8 cellular contexts compared by ENCODE assay signal in the genomic region with DNA sequence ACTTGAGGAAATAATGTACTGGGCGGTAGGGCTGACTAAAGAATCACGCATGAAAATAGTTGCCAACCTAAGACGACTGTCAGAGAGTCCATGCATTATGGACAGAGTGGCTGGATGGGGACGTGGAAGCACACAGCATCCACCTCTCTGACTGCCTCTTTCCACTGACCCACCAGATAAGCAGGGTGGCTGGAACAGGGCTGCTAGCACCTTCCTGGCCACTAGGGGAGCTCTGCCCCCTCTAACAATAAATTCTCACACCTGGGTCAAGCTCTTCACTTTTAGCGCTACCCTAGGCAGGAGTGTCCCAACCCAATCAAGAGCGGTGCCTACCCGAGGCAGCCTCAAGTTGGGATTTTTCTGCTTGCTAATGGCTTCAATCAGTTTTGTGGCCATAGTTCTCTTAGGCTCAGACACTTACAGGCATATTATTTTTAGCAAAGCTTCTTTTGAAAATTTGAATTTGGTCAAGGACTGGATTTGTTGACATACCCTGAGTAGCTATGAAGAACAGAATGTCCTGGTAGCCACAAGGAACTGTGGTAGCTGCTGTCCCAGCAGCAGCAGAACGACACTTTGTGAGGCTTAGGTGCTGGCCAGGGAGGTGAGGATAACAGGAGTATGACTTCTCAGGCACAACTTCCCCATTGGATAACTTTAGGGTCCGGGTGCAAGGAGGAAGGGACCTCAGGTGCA. TPM values are rescaled to one million over a fixed set of nuclear protein-coding genes. Genes with fewer than 3 reads are reported as not detected.
A peak's percentile ranks its signal among the peaks of the same experiment; 100 is the strongest.
DNase-seq lines count a peak whose midpoint lies in the region; ATAC-seq and TF ChIP-seq lines count a peak whose summit lies in the region.

No MANE protein-coding gene starts in this region.

- no peak overlapping the region; the same call in 1 of the 2 replicates for H3K14ac ChIP-seq in IMR-90 (replicated peaks; ENCODE audit: low read depth, low read length)

- intact Hi-C loops in IMR-90 (cut with micrococcal nuclease) = no loop called here

- TF ChIP-seq RAD21 in IMR-90 (IDR thresholded peaks at IDR 0.05; ENCODE audit: low read length) = peak; percentile 52

- H3K4ac ChIP-seq in IMR-90 (ENCODE audit: low read depth, low read length) = no peak overlapping the region

- H3K23ac ChIP-seq in IMR-90 (ENCODE audit: low read depth, low read length) = peak overlapping the region; percentile 29; the same call in 1 of the 2 replicates

- H3K4me1 ChIP-seq in IMR-90 (ENCODE audit: control insufficient read depth, insufficient read depth, low read length) = peaks cover 7% of the 10 kb centered on the region; the same call in 1 of the 2 replicates

- no peak for TF ChIP-seq POLR2A in IMR-90 (IDR thresholded peaks at IDR 0.05; ENCODE audit: low read depth, low read length)

- in situ Hi-C loops in IMR-90 (cut with MboI; ENCODE audit: low sequenced_read_pairs) = no loop called here
- in situ Hi-C loops in astrocyte of the spinal cord (cut with HindIII; ENCODE audit: low sequenced_read_pairs) = no loop called here

- WGBS in IMR-90 (ENCODE audit: extremely low coverage in 2 of 2, insufficient read length in 1 of 2), 2 experiments = no CpG with 5 or more reads among the region's 9 CpGs

- H4K8ac ChIP-seq in IMR-90 (ENCODE audit: low read depth in 2 of 2, low read length in 2 of 2) = peak overlapping the region in 1 of 2 experiments; percentile 38; a peak in 1 of 4 replicates

- H3K9ac ChIP-seq in IMR-90 (ENCODE audit: low read depth, low read length) = no peak overlapping the region

- no peak overlapping the region for H2BK120ac ChIP-seq in IMR-90 (ENCODE audit: low read depth, low read length)

- peaks cover 22% of the 10 kb centered on the region for H4K20me1 ChIP-seq in IMR-90 (ENCODE audit: insufficient read depth, low read length)

- ATAC-seq in GM19035 (IDR thresholded peaks at IDR 0.05; ENCODE audit: unreplicated experiment) = peak; percentile 75
- ATAC-seq in IMR-90 (ENCODE audit: low read depth) = peak; percentile 60

- no peak overlapping the region for H2AFZ ChIP-seq in IMR-90 (replicated peaks; ENCODE audit: low read length, poor library complexity)

- H3K27ac ChIP-seq in IMR-90 (ENCODE audit: insufficient read depth, low read length) = no peak overlapping the region

- no peaks in the 10 kb centered on the region for H3K27me3 ChIP-seq in IMR-90 (ENCODE audit: control insufficient read depth, insufficient read depth, low read length)

- peaks cover 57% of the 10 kb centered on the region for H3K36me3 ChIP-seq in IMR-90 (ENCODE audit: control insufficient read depth, insufficient read depth, low read length)

- no peak overlapping the region for H2BK15ac ChIP-seq in IMR-90 (ENCODE audit: low read depth, low read length)

- no peak overlapping the region for H3K4me2 ChIP-seq in IMR-90 (ENCODE audit: low read depth, low read length)

- no peak overlapping the region for H2BK20ac ChIP-seq in IMR-90 (ENCODE audit: low read depth, low read length)

- H4K91ac ChIP-seq in IMR-90 (ENCODE audit: insufficient read depth, low read depth, low read length) = no peak overlapping the region

- H3K79me1 ChIP-seq in IMR-90 (ENCODE audit: low read depth in 1 of 2, low read length in 2 of 2) = peaks cover 11 to 50% of the 10 kb centered on the region in 2 experiments

- H3K9me3 ChIP-seq in IMR-90 (ENCODE audit: control insufficient read depth, insufficient read depth, low read length) = no peaks in the 10 kb centered on the region

- H3K56ac ChIP-seq in IMR-90 (ENCODE audit: extremely low read depth, insufficient read depth, low read length) = no peak overlapping the region

- TF ChIP-seq CTCF in IMR-90 (conservative IDR thresholded peaks at IDR 0.05; ENCODE audit: low read depth, low read length) (peak; percentile 71), astrocyte of the spinal cord (IDR thresholded peaks at IDR 0.05; ENCODE audit: low read depth, low read length) (peak; percentile 97)

- CTCF ChIA-PET in IMR-90 (lab: Yijun Ruan, JAX) = interaction anchor here (1.0 to 1.8 kb wide), 9 partner anchors 9 to 49 kb away, joined by 3 to 8 read pairs (median 3); a partner anchor contains a TSS

- H3K18ac ChIP-seq in IMR-90 (ENCODE audit: low read depth, low read length) = no peak overlapping the region

- dilution Hi-C loops in IMR-90 (cut with HindIII; ENCODE audit: low sequenced_read_pairs, unreplicated experiment) = no loop called here

- H2BK5ac ChIP-seq in IMR-90 (ENCODE audit: low read depth, low read length, poor library complexity, severe bottlenecking) = peak overlapping the region; percentile 79

- POLR2A ChIA-PET in IMR-90 (lab: Charles Lee; ENCODE audit: unreplicated experiment) = interaction anchor here (0.7 to 1.7 kb wide), 3 partner anchors 9 to 31 kb away, joined by 3 to 10 read pairs (median 4); no protein-coding TSS in a partner anchor

- H3K4me3 ChIP-seq in IMR-90 (ENCODE audit: insufficient read depth, low read depth, low read length) (no peak overlapping the region), astrocyte of the spinal cord (ENCODE audit: low read depth, low read length) (no peak overlapping the region)

- BruUV-seq in IMR-90 (replicated peaks; lab: Mats Ljungman, UMichigan) = no TSS peak

- no peak overlapping the region; the same call in 1 of the 2 replicates for H4K5ac ChIP-seq in IMR-90 (ENCODE audit: low read depth, low read length)

- H2AK5ac ChIP-seq in IMR-90 (ENCODE audit: low read depth, low read length) = 0 out of 2 replicates have a peak overlapping the region, but pooled peaks have one; percentile 66

- DNase-seq in CMK (ENCODE audit: low read depth) (peak; percentile 31), IMR-90 (peak; percentile 40), T-helper 1 cell (peak in 3 of 5 donors; percentile 35 to 41 (median 40)), astrocyte of the spinal cord (ENCODE audit: low read depth, low spot score) (peak; percentile 53), iris pigment epithelial cell (ENCODE audit: low read depth) (peak; percentile 55), ureter (ENCODE audit: low spot score) (no peak)
- DNase-seq in stimulated activated CD4-positive, alpha-beta T cell treated with anti-CD3 and anti-CD28 coated beads, Interleukin-1b, Interleukin-23, amount 100 ng/mL, for 4 hours (ENCODE audit: low read depth in 2 of 2) = peak; percentile 33 to 34

- no peak overlapping the region for H2AK9ac ChIP-seq in IMR-90 (replicated peaks; ENCODE audit: low read depth, low read length, poor library complexity)

- peaks cover 10% of the 10 kb centered on the region for H3K9me1 ChIP-seq in IMR-90 (ENCODE audit: insufficient read depth, low read length)

TF ChIP-seq in IMR-90, 13 proteins besides CTCF, POLR2A, EP300 and RAD21:
- TF ChIP-seq SMC3 (IDR thresholded peaks at IDR 0.05; ENCODE audit: low read depth, low read length) (peak; percentile 54), MAFK (IDR thresholded peaks at IDR 0.05; ENCODE audit: low read depth, low read length) (no peak)

RNA-seq across cellular contexts. Expression of a gene that starts 6.9 kb away (rescaled TPM):
- 960 and 1,994 TPM in 2 replicates for total RNA-seq in IMR-90 (2012; rRNA removed)
- 2,500 and 2,548 TPM in 2 replicates for polyA plus RNA-seq in IMR-90 (2012; rRNA removed)
- 1,868 and 3,037 TPM in 2 replicates for polyA plus RNA-seq in IMR-90 (2012; cell fraction: cytosol; rRNA removed)
- 2,387 and 3,173 TPM in 2 replicates for polyA plus RNA-seq in IMR-90 (2012; cell fraction: nucleus; rRNA removed; ENCODE audit: low replicate concordance)
- total RNA-seq in ureter = 559 TPM

RNA-seq across cellular contexts. Expression of a gene that starts 22.9 kb away (rescaled TPM):
- total RNA-seq in IMR-90 (2012; rRNA removed) (0.54 and 0.56 TPM in 2 replicates), ureter (not detected)
- 3.7 and 3.9 TPM in 2 replicates for polyA plus RNA-seq in IMR-90 (2012; rRNA removed)
- polyA plus RNA-seq in IMR-90 (2012; cell fraction: cytosol; rRNA removed) = 5.2 and 9.9 TPM in 2 replicates
- 2.5 and 4.3 TPM in 2 replicates for polyA plus RNA-seq in IMR-90 (2012; cell fraction: nucleus; rRNA removed; ENCODE audit: low replicate concordance)

RNA-seq across cellular contexts. Expression of a gene that starts 31.7 kb away (rescaled TPM):
- total RNA-seq in IMR-90 (2012; rRNA removed) (0.56 and 2.5 TPM in 2 replicates), ureter (1.0 TPM)
- polyA plus RNA-seq in IMR-90 (2012; rRNA removed) = 2.1 and 2.8 TPM in 2 replicates
- 0.82 and 1.1 TPM in 2 replicates for polyA plus RNA-seq in IMR-90 (2012; cell fraction: cytosol; rRNA removed)
- polyA plus RNA-seq in IMR-90 (2012; cell fraction: nucleus; rRNA removed; ENCODE audit: low replicate concordance) = 7.1 and 7.2 TPM in 2 replicates

RNA-seq across cellular contexts. Expression of a gene that starts 35.3 kb away (rescaled TPM):
- total RNA-seq in IMR-90 (2012; rRNA removed) (337 and 346 TPM in 2 replicates), ureter (340 TPM)
- polyA plus RNA-seq in IMR-90 (2012; rRNA removed) = 224 and 228 TPM in 2 replicates
- polyA plus RNA-seq in IMR-90 (2012; cell fraction: cytosol; rRNA removed) = 134 and 262 TPM in 2 replicates
- polyA plus RNA-seq in IMR-90 (2012; cell fraction: nucleus; rRNA removed; ENCODE audit: low replicate concordance) = 206 and 469 TPM in 2 replicates

RNA-seq across cellular contexts. Expression of a gene that starts 35.8 kb away (rescaled TPM):
- total RNA-seq in IMR-90 (2012; rRNA removed) = 105 and 106 TPM in 2 replicates
- polyA plus RNA-seq in IMR-90 (2012; rRNA removed) = 54.9 and 60.7 TPM in 2 replicates
- 86.1 and 133 TPM in 2 replicates for polyA plus RNA-seq in IMR-90 (2012; cell fraction: cytosol; rRNA removed)
- 30.7 and 40.3 TPM in 2 replicates for polyA plus RNA-seq in IMR-90 (2012; cell fraction: nucleus; rRNA removed; ENCODE audit: low replicate concordance)
- 30.7 TPM for total RNA-seq in ureter
